In genomic region chr6:42834056-42834455, GRCh38 we compare ENCODE assay signal across 34 cellular contexts.
"Had no signal": no experiment of that assay in that cellular context is flagged by ENCODE, and none has a peak within 500 bp of the region (broad histone marks: within the 10 kb centered on the region; RNA-seq: fewer than 3 reads in every experiment).

No MANE protein-coding gene starts in this region.

- H3K9me3 ChIP-seq: ascending aorta, colonic mucosa, esophagus muscularis mucosa, gastrocnemius medialis, heart left ventricle had no signal

- H3K27me3 ChIP-seq: ascending aorta, colonic mucosa, esophagus muscularis mucosa, foreskin keratinocyte, gastrocnemius medialis, heart left ventricle had no signal

- H3K27me3 Mint-ChIP-seq: activated B cell treated with CpG ODN at 0.5 μM for 24 hours; activated CD4-positive, alpha-beta memory T cell treated with anti-CD3 and anti-CD28 coated beads for 36 hours; activated CD8-positive, alpha-beta memory T cell treated with anti-CD3 and anti-CD28 coated beads, Interleukin-2, amount 10 ng/mL, durations not matched to agents 7 days and 5 days; activated naive CD4-positive, alpha-beta T cell treated with anti-CD3 and anti-CD28 coated beads, Interleukin-2, amount 10 ng/mL, durations not matched to agents 7 days and 5 days; activated naive CD8-positive, alpha-beta T cell treated with anti-CD3 and anti-CD28 coated beads, Interleukin-2, amount 10 ng/mL, durations not matched to agents 7 days and 5 days; brain; T-cell had no signal

- ATAC-seq: activated CD4-positive, CD25-positive, alpha-beta regulatory T cell treated with anti-CD3 and anti-CD28 coated beads, Interleukin-2, amount 50 U/mL, for 24 hours; activated CD8-positive, alpha-beta memory T cell treated with anti-CD3 and anti-CD28 coated beads, Interleukin-2, amount 10 ng/mL, durations not matched to agents 7 days and 5 days; activated CD8-positive, alpha-beta T cell treated with anti-CD3 and anti-CD28 coated beads, Interleukin-2, amount 10 ng/mL, durations not matched to agents 7 days and 5 days; activated naive CD4-positive, alpha-beta T cell treated with anti-CD3 and anti-CD28 coated beads, Interleukin-2, amount 50 U/mL, for 72 hours; foreskin keratinocyte; gastrocnemius medialis; heart left ventricle; T-cell had no signal

- H3K27ac ChIP-seq: ascending aorta, colonic mucosa, esophagus muscularis mucosa, foreskin keratinocyte, gastrocnemius medialis, heart left ventricle, WERI-Rb-1 had no signal

- H3K9me3 Mint-ChIP-seq: activated B cell treated with CpG ODN at 0.5 μM for 24 hours; activated CD4-positive, alpha-beta memory T cell treated with anti-CD3 and anti-CD28 coated beads for 36 hours; activated naive CD4-positive, alpha-beta T cell treated with anti-CD3 and anti-CD28 coated beads, Interleukin-2, amount 10 ng/mL, durations not matched to agents 7 days and 5 days; activated naive CD4-positive, alpha-beta T cell treated with anti-CD3 and anti-CD28 coated beads, Interleukin-2, amount 50 U/mL, for 72 hours; activated naive CD8-positive, alpha-beta T cell treated with anti-CD3 and anti-CD28 coated beads, Interleukin-2, amount 10 ng/mL, durations not matched to agents 7 days and 5 days; activated T-helper 1 cell treated with anti-CD3 and anti-CD28 coated beads, Interleukin-12 subunit alpha, Interleukin-12 subunit beta, Interleukin-2, Interleukin-4 antibody, amounts not matched to agents 30 ng/mL and 10 ng/mL and 1 ng/mL, durations not matched to agents 14 hours and 24 hours and 36 hours; activated T-helper 2 cell treated with anti-CD3 and anti-CD28 coated beads, Interferon-gamma antibody, Interleukin-2, Interleukin-4, amounts not matched to agents 10 μg/mL and 5 μg/mL and 100 μg/mL, durations not matched to agents 14 hours and 24 hours and 36 hours; brain; endodermal cell; T-cell; T-helper 1 cell treated with Interleukin-12 subunit alpha and Interleukin-12 subunit beta and Interleukin-4 antibody, amounts not matched to agents 30 μg/mL and 1 μg/mL, for 36 hours; T-helper 2 cell treated with Interferon-gamma antibody and Interleukin-4, amounts not matched to agents 5 μg/mL and 100 μg/mL, for 36 hours had no signal

- H3K4me3 Mint-ChIP-seq: activated B cell treated with CpG ODN at 0.5 μM for 24 hours; activated CD4-positive, alpha-beta memory T cell treated with anti-CD3 and anti-CD28 coated beads for 36 hours; activated CD8-positive, alpha-beta memory T cell treated with anti-CD3 and anti-CD28 coated beads, Interleukin-2, amount 10 ng/mL, durations not matched to agents 7 days and 5 days; activated CD8-positive, alpha-beta T cell treated with anti-CD3 and anti-CD28 coated beads, Interleukin-2, amount 10 ng/mL, durations not matched to agents 7 days and 5 days; activated naive CD4-positive, alpha-beta T cell treated with anti-CD3 and anti-CD28 coated beads, Interleukin-2, amount 10 ng/mL, durations not matched to agents 7 days and 5 days; activated naive CD8-positive, alpha-beta T cell treated with anti-CD3 and anti-CD28 coated beads, Interleukin-2, amount 10 ng/mL, durations not matched to agents 7 days and 5 days; activated T-helper 1 cell treated with anti-CD3 and anti-CD28 coated beads, Interleukin-12 subunit alpha, Interleukin-12 subunit beta, Interleukin-2, Interleukin-4 antibody, amounts not matched to agents 30 ng/mL and 10 ng/mL and 1 ng/mL, durations not matched to agents 14 hours and 24 hours and 36 hours; brain; endodermal cell; T-cell; T-helper 1 cell treated with Interleukin-12 subunit alpha and Interleukin-12 subunit beta and Interleukin-4 antibody, amounts not matched to agents 30 μg/mL and 1 μg/mL, for 36 hours; T-helper 2 cell treated with Interferon-gamma antibody and Interleukin-4, amounts not matched to agents 5 μg/mL and 100 μg/mL, for 36 hours had no signal

- H3K27ac Mint-ChIP-seq: activated B cell treated with CpG ODN at 0.5 μM for 24 hours; activated CD4-positive, alpha-beta memory T cell treated with anti-CD3 and anti-CD28 coated beads for 36 hours; activated CD8-positive, alpha-beta memory T cell treated with anti-CD3 and anti-CD28 coated beads, Interleukin-2, amount 10 ng/mL, durations not matched to agents 7 days and 5 days; activated naive CD4-positive, alpha-beta T cell treated with anti-CD3 and anti-CD28 coated beads, Interleukin-2, amount 50 U/mL, for 72 hours; activated T-helper 1 cell treated with anti-CD3 and anti-CD28 coated beads, Interleukin-12 subunit alpha, Interleukin-12 subunit beta, Interleukin-2, Interleukin-4 antibody, amounts not matched to agents 30 ng/mL and 10 ng/mL and 1 ng/mL, durations not matched to agents 14 hours and 24 hours and 36 hours; activated T-helper 2 cell treated with anti-CD3 and anti-CD28 coated beads, Interferon-gamma antibody, Interleukin-2, Interleukin-4, amounts not matched to agents 10 μg/mL and 5 μg/mL and 100 μg/mL, durations not matched to agents 14 hours and 24 hours and 36 hours; endodermal cell; T-helper 1 cell treated with Interleukin-12 subunit alpha and Interleukin-12 subunit beta and Interleukin-4 antibody, amounts not matched to agents 30 μg/mL and 1 μg/mL, for 36 hours; T-helper 2 cell treated with Interferon-gamma antibody and Interleukin-4, amounts not matched to agents 5 μg/mL and 100 μg/mL, for 36 hours had no signal

- H3K4me1 Mint-ChIP-seq: activated B cell treated with CpG ODN at 0.5 μM for 24 hours; activated naive CD4-positive, alpha-beta T cell treated with anti-CD3 and anti-CD28 coated beads, Interleukin-2, amount 10 ng/mL, durations not matched to agents 7 days and 5 days; activated naive CD8-positive, alpha-beta T cell treated with anti-CD3 and anti-CD28 coated beads, Interleukin-2, amount 10 ng/mL, durations not matched to agents 7 days and 5 days; brain; endodermal cell had no signal

- H3K4me1 ChIP-seq: colonic mucosa, foreskin keratinocyte, gastrocnemius medialis, heart left ventricle had no signal

- DNase-seq: activated B cell treated with CpG ODN at 0.5 μM for 24 hours; activated CD4-positive, alpha-beta memory T cell treated with anti-CD3 and anti-CD28 coated beads for 36 hours; activated CD4-positive, alpha-beta T cell treated with anti-CD3 and anti-CD28 coated beads for 48 hours; activated CD8-positive, alpha-beta memory T cell treated with anti-CD3 and anti-CD28 coated beads, Interleukin-2, amount 10 ng/mL, durations not matched to agents 7 days and 5 days; activated CD8-positive, alpha-beta memory T cell treated with anti-CD3 and anti-CD28 coated beads, Interleukin-2, amount 50 U/mL, for 4 hours; activated CD8-positive, alpha-beta T cell treated with anti-CD3 and anti-CD28 coated beads, Interleukin-2, amount 10 ng/mL, durations not matched to agents 7 days and 5 days; activated effector memory CD4-positive, alpha-beta T cell treated with anti-CD3 and anti-CD28 coated beads, Interleukin-2, amount 50 U/mL, for 16 hours; activated naive CD4-positive, alpha-beta T cell; activated naive CD4-positive, alpha-beta T cell treated with anti-CD3 and anti-CD28 coated beads, Interleukin-2, amount 10 ng/mL, durations not matched to agents 7 days and 5 days; activated naive CD8-positive, alpha-beta T cell treated with anti-CD3 and anti-CD28 coated beads, Interleukin-2, amount 10 ng/mL, durations not matched to agents 7 days and 5 days; activated T-cell treated with anti-CD3 and anti-CD28 coated beads, Interleukin-2, amount 50 U/mL, for 1 hour; activated T-cell treated with anti-CD3 and anti-CD28 coated beads, Interleukin-2, amount 50 U/mL, for 48 hours; caudate nucleus; cerebellar nuclear complex; colonic mucosa; effector memory CD4-positive, alpha-beta T cell; endodermal cell; erythroblast; foreskin keratinocyte; gastrocnemius medialis; glutamatergic neuron; heart left ventricle; T-cell; T1000; WERI-Rb-1 had no signal

- H3K4me3 ChIP-seq: ascending aorta, colonic mucosa, esophagus muscularis mucosa, gastrocnemius medialis, heart left ventricle had no signal
